15 cellular contexts compared by ENCODE assay signal in the genomic region with DNA sequence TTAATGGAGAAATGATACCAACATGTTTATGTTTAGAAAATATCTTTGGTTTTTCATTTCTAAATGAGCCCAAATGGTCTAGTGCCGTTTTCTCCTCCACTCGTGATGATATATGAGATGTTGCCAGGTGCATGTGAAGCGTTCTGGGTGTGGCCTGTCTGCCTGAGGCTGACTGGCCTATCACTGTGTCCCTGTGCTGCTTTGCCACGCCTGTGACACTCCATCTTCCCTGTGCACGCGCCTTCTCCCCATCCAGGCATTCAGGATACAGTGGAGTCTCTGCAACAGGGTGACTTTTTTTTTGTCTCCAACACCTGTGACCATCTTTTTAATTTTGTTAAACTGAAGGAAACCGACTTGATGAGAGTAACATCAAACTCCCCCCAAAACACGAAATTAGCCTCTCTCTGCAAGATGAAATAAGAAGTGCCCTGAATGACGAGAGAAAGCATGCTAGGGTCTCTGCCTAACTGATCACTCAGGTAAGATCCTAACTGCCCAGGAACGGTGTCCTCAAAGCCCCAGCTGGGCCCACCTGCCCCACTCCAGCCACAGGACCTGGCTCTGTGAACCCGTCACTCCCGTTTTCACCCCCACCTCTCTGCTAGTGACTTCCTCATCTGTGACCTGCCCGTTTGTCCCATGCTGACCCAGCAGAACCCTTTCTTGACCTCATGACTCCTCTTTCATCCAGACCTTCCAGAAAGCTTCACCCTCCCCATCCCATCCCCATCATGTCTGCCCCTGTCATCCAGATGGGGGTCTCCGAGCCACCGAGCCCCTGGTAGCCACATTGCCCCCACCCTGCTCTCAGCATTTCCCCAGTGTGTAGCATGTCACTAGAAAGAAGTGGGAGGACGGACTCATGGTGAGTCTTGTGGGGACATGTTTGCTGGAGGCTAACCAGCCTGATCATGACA. TPM values are rescaled to one million over a fixed set of nuclear protein-coding genes. Genes with fewer than 3 reads are reported as not detected.
DNase-seq lines count a peak whose midpoint lies in the region; ATAC-seq and TF ChIP-seq lines count a peak whose summit lies in the region.
"Had no signal": no experiment of that assay in that cellular context is flagged by ENCODE, and none has a peak within 500 bp of the region (broad histone marks: within the 10 kb centered on the region; RNA-seq: fewer than 3 reads in every experiment).

No MANE protein-coding gene starts in this region.

- ATAC-seq in GM21528 (IDR thresholded peaks at IDR 0.05; ENCODE audit: low FRiP score, unreplicated experiment) (no peak), GM21423 (IDR thresholded peaks at IDR 0.05; ENCODE audit: unreplicated experiment) (no peak), GM18907 (IDR thresholded peaks at IDR 0.05; ENCODE audit: unreplicated experiment) (no peak)
- ATAC-seq: CD8-positive, alpha-beta T cell had no signal

- WGBS in stomach, 5 donors: 82 to 89% (median 84%) methylated on average over 16 of the region's 16 CpGs

- no peak for TF ChIP-seq EP300 in stomach (IDR thresholded peaks at IDR 0.05)

- peak; percentile 36 for DNase-seq in NCI-H1092 treated with DMSO at 0.1 percent for 48 hours (lab: John Stamatoyannopoulos, UW)
- no peak for DNase-seq in NCI-H1092 (lab: John Stamatoyannopoulos, UW)
- peak; percentile 88 for DNase-seq in NCI-H2171 treated with DMSO at 0.1 percent for 48 hours (lab: John Stamatoyannopoulos, UW)
- peak; percentile 70 for DNase-seq in cerebellum (ENCODE audit: low spot score)
- DNase-seq in stomach: peak; percentile 15
- DNase-seq: hippocampal formation; left ventricle myocardium inferior; naive B cell; NK-92 treated with Interleukin-12 subunit alpha and Interleukin-12 subunit beta, amount 100 ng/mL, for 24 hours; trophoblast cell had no signal

- intact Hi-C loops in stomach (cut with DNase I; ENCODE audit: low total_unique reads): no loop called here

- TF ChIP-seq CTCF in stomach (IDR thresholded peaks at IDR 0.05): no peak

- H3K27ac ChIP-seq in stomach: no peak overlapping the region
- H3K27ac ChIP-seq: left ventricle myocardium inferior, SJSA1 had no signal

- H3K9me3 ChIP-seq in stomach: no peaks in the 10 kb centered on the region
- H3K9me3 ChIP-seq: left ventricle myocardium inferior, SJSA1 had no signal

- H3K27me3 ChIP-seq in stomach: no peaks in the 10 kb centered on the region
- H3K27me3 ChIP-seq: SJSA1 had no signal

- no peak overlapping the region for H3K4me3 ChIP-seq in stomach
- H3K4me3 ChIP-seq: left ventricle myocardium inferior, SJSA1 had no signal

- TF ChIP-seq POLR2A in stomach (IDR thresholded peaks at IDR 0.05): no peak

- H3K4me1 ChIP-seq in stomach: peaks cover 0 to 27% (median 12%) of the 10 kb centered on the region in 4 donors
- H3K4me1 ChIP-seq: SJSA1 had no signal

- peaks cover 16 to 84% (median 66%) of the 10 kb centered on the region in 4 donors for H3K36me3 ChIP-seq in stomach

RNA-seq across cellular contexts. Expression of a gene that starts 33.2 kb away (rescaled TPM):
- 33.9 TPM for total RNA-seq in cerebellum
- 100 to 1,000 TPM in 2 of 5 donors, 10 to 100 TPM in 3; 35.3 to 207 (median 59.1) TPM for total RNA-seq in stomach
- polyA plus RNA-seq in stomach: 10 to 100 TPM; 27.3 to 57.2 (median 55.3) TPM
